8 cellular contexts compared by ENCODE assay signal in the genomic region with DNA sequence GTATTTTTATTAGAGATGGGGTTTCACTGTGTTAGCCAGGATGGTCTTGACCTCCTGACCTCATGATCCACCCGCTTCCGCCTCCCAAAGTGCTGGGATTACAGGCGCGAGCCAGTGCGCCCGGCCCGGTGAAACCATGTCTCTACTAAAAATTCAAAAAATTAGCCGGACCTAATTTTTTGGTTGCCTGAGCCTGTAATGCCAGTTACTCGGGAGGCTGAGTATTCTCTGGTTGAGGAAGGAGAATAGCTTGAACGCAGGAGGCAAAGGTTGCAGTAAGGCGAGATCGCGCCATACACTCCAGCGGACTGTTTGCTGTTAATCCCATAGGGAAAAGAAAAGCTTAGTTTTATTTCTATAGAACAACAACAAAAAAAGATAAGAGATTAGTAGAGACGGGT. TPM values are rescaled to one million over a fixed set of nuclear protein-coding genes. Genes with fewer than 3 reads are reported as not detected.
DNase-seq lines count a peak whose midpoint lies in the region; ATAC-seq and TF ChIP-seq lines count a peak whose summit lies in the region.

No MANE protein-coding gene starts in this region.

- ATAC-seq in GM18909 (IDR thresholded peaks at IDR 0.05; ENCODE audit: poor library complexity, unreplicated experiment), result no peak

- H3K27ac ChIP-seq in HUES48 (ENCODE audit: low read depth, low read length) (peak overlapping the region; percentile 85), muscle layer of duodenum (ENCODE audit: low read length) (peak overlapping the region; percentile 86)

- no peaks in the 10 kb centered on the region for H3K4me1 ChIP-seq in BE2C
- no peaks in the 10 kb centered on the region for H3K4me1 ChIP-seq in HUES48 (ENCODE audit: control insufficient read depth, insufficient read depth, low read length)
- no peaks in the 10 kb centered on the region for H3K4me1 ChIP-seq in muscle layer of duodenum (ENCODE audit: control insufficient read depth in 1 of 2, insufficient read depth in 2 of 2, low read length in 2 of 2)

- DNase-seq in BE2C (peak; percentile 24), chondrocyte (ENCODE audit: low spot score) (no peak), SW 1271 (lab: John Stamatoyannopoulos, UW) (no peak), NCI-H526 (lab: John Stamatoyannopoulos, UW) (no peak), NCI-H69 (lab: John Stamatoyannopoulos, UW) (no peak)

- H3K4me3 Mint-ChIP-seq in chondrocyte (ENCODE audit: unreplicated experiment), result peak overlapping the region; percentile 76

- peaks cover 32% of the 10 kb centered on the region for H3K4me1 Mint-ChIP-seq in chondrocyte (ENCODE audit: low read depth)

- H3K27me3 Mint-ChIP-seq in chondrocyte (ENCODE audit: low read depth), result no peaks in the 10 kb centered on the region

- TF ChIP-seq CTCF in BE2C (IDR thresholded peaks at IDR 0.05; ENCODE audit: low read depth, low read length), result no peak
- no peak for TF ChIP-seq CTCF in chondrocyte (IDR thresholded peaks at IDR 0.05)

- no peaks in the 10 kb centered on the region for H3K27me3 ChIP-seq in BE2C
- H3K27me3 ChIP-seq in HUES48 (ENCODE audit: control insufficient read depth, insufficient read depth, low read length), result no peaks in the 10 kb centered on the region
- no peaks in the 10 kb centered on the region for H3K27me3 ChIP-seq in muscle layer of duodenum (ENCODE audit: low read depth, low read length)

- no peaks in the 10 kb centered on the region for H3K9me3 Mint-ChIP-seq in chondrocyte (ENCODE audit: low read depth)

- no peaks in the 10 kb centered on the region for H3K36me3 ChIP-seq in BE2C
- H3K36me3 ChIP-seq in HUES48 (ENCODE audit: control insufficient read depth, insufficient read depth, low read length), result no peaks in the 10 kb centered on the region
- H3K36me3 ChIP-seq in muscle layer of duodenum (ENCODE audit: control insufficient read depth in 1 of 2, insufficient read depth in 2 of 2, low read length in 2 of 2), result no peaks in the 10 kb centered on the region

- peak overlapping the region; percentile 99 for H3K27ac Mint-ChIP-seq in chondrocyte (ENCODE audit: unreplicated experiment)

- H3K36me3 Mint-ChIP-seq in chondrocyte (ENCODE audit: low read depth), result no peaks in the 10 kb centered on the region

- peak overlapping the region; percentile 37; the same call in 1 of the 2 replicates for H3K9ac ChIP-seq in HUES48 (ENCODE audit: low read depth, low read length)

- H3K4me3 ChIP-seq in BE2C (ENCODE audit: low read depth, low read length), result peak overlapping the region; percentile 52
- H3K4me3 ChIP-seq in HUES48 (ENCODE audit: low read depth, low read length), result peak overlapping the region; percentile 42
- peak overlapping the region; percentile 54 to 65 for H3K4me3 ChIP-seq in muscle layer of duodenum (ENCODE audit: low read depth in 1 of 2, low read length in 2 of 2)

- H3K9me3 ChIP-seq in BE2C, result no peaks in the 10 kb centered on the region
- H3K9me3 ChIP-seq in HUES48 (ENCODE audit: control insufficient read depth, insufficient read depth, low read length), result no peaks in the 10 kb centered on the region
- no peaks in the 10 kb centered on the region for H3K9me3 ChIP-seq in muscle layer of duodenum (ENCODE audit: control insufficient read depth in 1 of 2, low read length in 2 of 2)

RNA-seq across cellular contexts. Expression of gene HJV, which starts 29.9 kb away (rescaled TPM):
- not detected for polyA plus RNA-seq in BE2C (2012; ENCODE audit: insufficient read depth, insufficient read length, low read depth)
- not detected in 3 replicates for total RNA-seq in chondrocyte

RNA-seq across cellular contexts. Expression of gene TXNIP, which starts 55.1 kb away (rescaled TPM):
- polyA plus RNA-seq in BE2C (2012; ENCODE audit: insufficient read depth, insufficient read length, low read depth), result 13.2 TPM
- total RNA-seq in chondrocyte, result 3.8 to 55.5 TPM (median 4.0 TPM) in 3 replicates
